ENCODE assay signal across 8 cellular contexts in genomic region chr12:6765634-6766581, GRCh38. TPM values are rescaled to one million over a fixed set of nuclear protein-coding genes. Genes with fewer than 3 reads are reported as not detected.
DNase-seq lines count a peak whose midpoint lies in the region; ATAC-seq lines count a peak whose summit lies in the region.

Gene PTMS, plus strand, starts transcription at chr12:6766363. Its CDS starts 343 bp downstream, at chr12:6766706.

- H3K4me3 Mint-ChIP-seq in stimulated activated naive B cell treated with anti-CD40 and anti-IgM and Interleukin-4, amounts not matched to agents 10 μg/mL and 1 μg/mL and 100 μg/mL, for 72 hours: peak within 1 kb of the TSS; percentile 90 to 94

- H3K36me3 Mint-ChIP-seq in stimulated activated naive B cell treated with anti-CD40 and anti-IgM and Interleukin-4, amounts not matched to agents 10 μg/mL and 1 μg/mL and 100 μg/mL, for 72 hours: peaks cover 0 to 1% of the 10 kb centered on the region in 2 donors

- H3K4me1 ChIP-seq in SJSA1 (replicated peaks): peaks cover 49% of the 10 kb centered on the region

- peak; percentile 15 for ATAC-seq in GM21390 (IDR thresholded peaks at IDR 0.05; ENCODE audit: unreplicated experiment)
- ATAC-seq in stimulated activated naive B cell treated with anti-CD40 and anti-IgM and Interleukin-4, amounts not matched to agents 10 μg/mL and 1 μg/mL and 100 μg/mL, for 72 hours (replicated peaks): peak; percentile 6 to 10
- no peak for ATAC-seq in GM19395 (IDR thresholded peaks at IDR 0.05; ENCODE audit: unreplicated experiment)

- DNase-seq in DMS114 treated with DMSO at 0.1 percent for 48 hours (lab: John Stamatoyannopoulos, UW; ENCODE audit: unreplicated experiment) (peak; percentile 61), LoVo (ENCODE audit: low spot score) (peak; percentile 74), SJSA1 (ENCODE audit: low read depth in 1 of 2, low spot score in 2 of 2) (peak; percentile 74 to 95), dedifferentiated amniotic fluid mesenchymal stem cell (ENCODE audit: extremely low spot score) (peak; percentile 75), left kidney (ENCODE audit: low read depth, low spot score) (peak; percentile 98)
- no peak for DNase-seq in stimulated activated naive B cell treated with anti-CD40 and anti-IgM and Interleukin-4, amounts not matched to agents 10 μg/mL and 1 μg/mL and 100 μg/mL, for 72 hours

- H3K36me3 ChIP-seq in SJSA1: peaks cover 24% of the 10 kb centered on the region

- H3K27ac ChIP-seq in SJSA1: peak within 1 kb of the TSS; percentile 30

- H3K27me3 Mint-ChIP-seq in stimulated activated naive B cell treated with anti-CD40 and anti-IgM and Interleukin-4, amounts not matched to agents 10 μg/mL and 1 μg/mL and 100 μg/mL, for 72 hours: peaks cover 60 to 79% of the 10 kb centered on the region in 2 donors

- peaks cover 0 to 2% of the 10 kb centered on the region in 2 donors for H3K9me3 Mint-ChIP-seq in stimulated activated naive B cell treated with anti-CD40 and anti-IgM and Interleukin-4, amounts not matched to agents 10 μg/mL and 1 μg/mL and 100 μg/mL, for 72 hours

- peak within 1 kb of the TSS; percentile 87 for H3K4me3 ChIP-seq in SJSA1

- peaks cover 28 to 45% of the 10 kb centered on the region in 2 donors for H3K4me1 Mint-ChIP-seq in stimulated activated naive B cell treated with anti-CD40 and anti-IgM and Interleukin-4, amounts not matched to agents 10 μg/mL and 1 μg/mL and 100 μg/mL, for 72 hours

- no peaks in the 10 kb centered on the region for H3K27me3 ChIP-seq in SJSA1 (replicated peaks)

- peak within 1 kb of the TSS; percentile 81 for H3K27ac Mint-ChIP-seq in stimulated activated naive B cell treated with anti-CD40 and anti-IgM and Interleukin-4, amounts not matched to agents 10 μg/mL and 1 μg/mL and 100 μg/mL, for 72 hours

- no peaks in the 10 kb centered on the region for H3K9me3 ChIP-seq in SJSA1 (replicated peaks)

RNA-seq across cellular contexts. Expression of gene PTMS, which starts in this region (rescaled TPM):
- 243 and 442 TPM in 2 replicates for total RNA-seq in SJSA1 (2014; rRNA removed; shearing (Covaris generic))
